Comparison of ENCODE assay signal across 28 cellular contexts in genomic region chr9:123382659-123383511, GRCh38. TPM values are rescaled to one million over a fixed set of nuclear protein-coding genes. Genes with fewer than 3 reads are reported as not detected.
"Had no signal": no experiment of that assay in that cellular context is flagged by ENCODE, and none has a peak within 500 bp of the region (broad histone marks: within the 10 kb centered on the region; RNA-seq: fewer than 3 reads in every experiment).

No MANE protein-coding gene starts in this region.

- H3K27me3 Mint-ChIP-seq: activated CD4-positive, alpha-beta T cell treated with anti-CD3 and anti-CD28 coated beads, Interleukin-2, amount 10 ng/mL, durations not matched to agents 24 days and 14 days; activated CD8-positive, alpha-beta memory T cell treated with anti-CD3 and anti-CD28 coated beads, Interleukin-2, amount 10 ng/mL, durations not matched to agents 7 days and 5 days; activated CD8-positive, alpha-beta T cell treated with anti-CD3 and anti-CD28 coated beads for 36 hours; activated naive CD8-positive, alpha-beta T cell treated with anti-CD3 and anti-CD28 coated beads, Interleukin-2, amount 50 U/mL, for 24 hours; memory B cell; naive B cell; stimulated activated naive CD8-positive, alpha-beta T cell treated with anti-CD3 and anti-CD28 coated beads, Interleukin-15, amount 100 ng/mL, for 72 hours had no signal

- H3K4me1 ChIP-seq: colonic mucosa, esophagus squamous epithelium, gastrocnemius medialis, pancreas, right lobe of liver, testis, upper lobe of left lung had no signal

- H3K9me3 Mint-ChIP-seq: activated CD4-positive, alpha-beta T cell treated with anti-CD3 and anti-CD28 coated beads, Interleukin-2, amount 10 ng/mL, durations not matched to agents 24 days and 14 days; activated CD8-positive, alpha-beta T cell treated with anti-CD3 and anti-CD28 coated beads for 36 hours; activated naive CD4-positive, alpha-beta T cell treated with anti-CD3 and anti-CD28 coated beads, Interleukin-2, amount 10 ng/mL, durations not matched to agents 7 days and 5 days; activated naive CD8-positive, alpha-beta T cell treated with anti-CD3 and anti-CD28 coated beads, Interleukin-2, amount 50 U/mL, for 24 hours; memory B cell; naive B cell; stimulated activated naive CD8-positive, alpha-beta T cell treated with anti-CD3 and anti-CD28 coated beads, Interleukin-15, amount 100 ng/mL, for 72 hours had no signal

- ATAC-seq: activated CD4-positive, CD25-positive, alpha-beta regulatory T cell treated with anti-CD3 and anti-CD28 coated beads, Interleukin-2, amount 50 U/mL, for 24 hours; activated CD8-positive, alpha-beta memory T cell treated with anti-CD3 and anti-CD28 coated beads, Interleukin-2, amount 10 ng/mL, durations not matched to agents 7 days and 5 days; activated CD8-positive, alpha-beta T cell treated with anti-CD3 and anti-CD28 coated beads for 36 hours; activated naive CD8-positive, alpha-beta T cell treated with anti-CD3 and anti-CD28 coated beads, Interleukin-2, amount 50 U/mL, for 24 hours; gastrocnemius medialis; pancreas; right lobe of liver; SK-N-SH treated with all-trans-retinoic acid at 6 μM for 48 hours; stimulated activated naive CD8-positive, alpha-beta T cell treated with anti-CD3 and anti-CD28 coated beads, Interleukin-15, amount 100 ng/mL, for 72 hours had no signal

- H3K4me3 Mint-ChIP-seq: activated CD4-positive, alpha-beta T cell treated with anti-CD3 and anti-CD28 coated beads, Interleukin-2, amount 10 ng/mL, durations not matched to agents 24 days and 14 days; activated CD8-positive, alpha-beta memory T cell treated with anti-CD3 and anti-CD28 coated beads, Interleukin-2, amount 10 ng/mL, durations not matched to agents 7 days and 5 days; activated CD8-positive, alpha-beta T cell treated with anti-CD3 and anti-CD28 coated beads for 36 hours; activated naive CD4-positive, alpha-beta T cell treated with anti-CD3 and anti-CD28 coated beads, Interleukin-2, amount 10 ng/mL, durations not matched to agents 7 days and 5 days; activated naive CD8-positive, alpha-beta T cell treated with anti-CD3 and anti-CD28 coated beads, Interleukin-2, amount 50 U/mL, for 24 hours; memory B cell; naive B cell; stimulated activated naive CD8-positive, alpha-beta T cell treated with anti-CD3 and anti-CD28 coated beads, Interleukin-15, amount 100 ng/mL, for 72 hours had no signal

- H3K36me3 Mint-ChIP-seq: activated CD8-positive, alpha-beta memory T cell treated with anti-CD3 and anti-CD28 coated beads, Interleukin-2, amount 10 ng/mL, durations not matched to agents 7 days and 5 days; activated naive CD4-positive, alpha-beta T cell treated with anti-CD3 and anti-CD28 coated beads, Interleukin-2, amount 10 ng/mL, durations not matched to agents 7 days and 5 days; naive B cell had no signal

- H3K9me3 ChIP-seq: colonic mucosa, esophagus squamous epithelium, gastrocnemius medialis, pancreas, right lobe of liver, testis, upper lobe of left lung had no signal

- H3K36me3 ChIP-seq: brain microvascular endothelial cell, colonic mucosa, gastrocnemius medialis, pancreas, right lobe of liver had no signal

- H3K4me1 Mint-ChIP-seq: activated CD4-positive, alpha-beta T cell treated with anti-CD3 and anti-CD28 coated beads, Interleukin-2, amount 10 ng/mL, durations not matched to agents 24 days and 14 days; activated CD8-positive, alpha-beta memory T cell treated with anti-CD3 and anti-CD28 coated beads, Interleukin-2, amount 10 ng/mL, durations not matched to agents 7 days and 5 days; activated naive CD4-positive, alpha-beta T cell treated with anti-CD3 and anti-CD28 coated beads, Interleukin-2, amount 10 ng/mL, durations not matched to agents 7 days and 5 days; activated naive CD8-positive, alpha-beta T cell treated with anti-CD3 and anti-CD28 coated beads, Interleukin-2, amount 50 U/mL, for 24 hours; memory B cell; stimulated activated naive CD8-positive, alpha-beta T cell treated with anti-CD3 and anti-CD28 coated beads, Interleukin-15, amount 100 ng/mL, for 72 hours had no signal

- H3K27ac ChIP-seq: brain microvascular endothelial cell, colonic mucosa, esophagus squamous epithelium, gastrocnemius medialis, pancreas, right lobe of liver, skin epidermis, testis, upper lobe of left lung, VCaP had no signal

- H3K4me3 ChIP-seq: colonic mucosa, esophagus squamous epithelium, gastrocnemius medialis, pancreas, right lobe of liver, skin epidermis, testis, upper lobe of left lung had no signal

- H3K27ac Mint-ChIP-seq: activated CD4-positive, alpha-beta T cell treated with anti-CD3 and anti-CD28 coated beads, Interleukin-2, amount 10 ng/mL, durations not matched to agents 24 days and 14 days; activated CD8-positive, alpha-beta memory T cell treated with anti-CD3 and anti-CD28 coated beads, Interleukin-2, amount 10 ng/mL, durations not matched to agents 7 days and 5 days; activated CD8-positive, alpha-beta T cell treated with anti-CD3 and anti-CD28 coated beads for 36 hours; activated naive CD4-positive, alpha-beta T cell treated with anti-CD3 and anti-CD28 coated beads, Interleukin-2, amount 10 ng/mL, durations not matched to agents 7 days and 5 days; activated naive CD8-positive, alpha-beta T cell treated with anti-CD3 and anti-CD28 coated beads, Interleukin-2, amount 50 U/mL, for 24 hours; memory B cell; naive B cell had no signal

- DNase-seq: activated CD4-positive, alpha-beta T cell treated with anti-CD3 and anti-CD28 coated beads, Interleukin-2, amount 10 ng/mL, durations not matched to agents 24 days and 14 days; activated CD8-positive, alpha-beta memory T cell treated with anti-CD3 and anti-CD28 coated beads, Interleukin-2, amount 10 ng/mL, durations not matched to agents 7 days and 5 days; activated CD8-positive, alpha-beta T cell treated with anti-CD3 and anti-CD28 coated beads for 36 hours; activated effector memory CD4-positive, alpha-beta T cell treated with anti-CD3 and anti-CD28 coated beads, Interleukin-2, amount 50 U/mL, for 16 hours; activated naive CD4-positive, alpha-beta T cell treated with anti-CD3 and anti-CD28 coated beads, Interleukin-2, amount 10 ng/mL, durations not matched to agents 7 days and 5 days; activated naive CD8-positive, alpha-beta T cell treated with anti-CD3 and anti-CD28 coated beads, Interleukin-2, amount 50 U/mL, for 24 hours; activated T-cell treated with anti-CD3 and anti-CD28 coated beads for 4 hours; aorta; brain microvascular endothelial cell; central memory CD4-positive, alpha-beta T cell; colonic mucosa; esophagus squamous epithelium; gastrocnemius medialis; naive B cell; right lobe of liver; stimulated activated CD4-positive, alpha-beta T cell treated with anti-CD3 and anti-CD28 coated beads, Interleukin-1b, Interleukin-23, amount 100 ng/mL, for 48 hours; stimulated activated naive CD8-positive, alpha-beta T cell treated with anti-CD3 and anti-CD28 coated beads, Interleukin-15, amount 100 ng/mL, for 72 hours; testis had no signal

RNA-seq across cellular contexts. Expression of gene CRB2, which starts 26.9 kb away (rescaled TPM):
- total RNA-seq: activated CD4-positive, alpha-beta T cell treated with anti-CD3 and anti-CD28 coated beads, Interleukin-2, amount 10 ng/mL, durations not matched to agents 24 days and 14 days; activated CD8-positive, alpha-beta memory T cell treated with anti-CD3 and anti-CD28 coated beads, Interleukin-2, amount 10 ng/mL, durations not matched to agents 7 days and 5 days; esophagus squamous epithelium; gastrocnemius medialis; pancreas; pulmonary artery endothelial cell; right lobe of liver; T-helper 2 cell treated with Interferon-gamma antibody and Interleukin-4, amounts not matched to agents 100 ng/mL and 5 ng/mL, for 36 hours had no signal
- polyA plus RNA-seq: liver had no signal
